In genomic region chrX:41350150-41350975, GRCh38 we compare ENCODE assay signal across 12 cellular contexts. TPM values are rescaled to one million over a fixed set of nuclear protein-coding genes. Genes with fewer than 3 reads are reported as not detected.
DNase-seq lines count a peak whose midpoint lies in the region; ATAC-seq, FAIRE-seq and TF ChIP-seq lines count a peak whose summit lies in the region.
"Had no signal": no experiment of that assay in that cellular context is flagged by ENCODE, and none has a peak within 500 bp of the region (broad histone marks: within the 10 kb centered on the region; RNA-seq: fewer than 3 reads in every experiment).

No MANE protein-coding gene starts in this region.

- H3K4me2 ChIP-seq in SK-N-SH = no peak overlapping the region; the same call in 1 of the 2 replicates

- no peak for TF ChIP-seq POLR2A in adrenal gland (IDR thresholded peaks at IDR 0.05)
- no peak for TF ChIP-seq POLR2A in breast epithelium (IDR thresholded peaks at IDR 0.05)

- CTCF ChIA-PET in SK-N-SH (lab: Yijun Ruan, JAX) = no interaction called here

- H3K27ac ChIP-seq in 22Rv1 (peak overlapping the region; percentile 4; the same call in 1 of the 2 replicates), SK-N-SH (ENCODE audit: low read depth in 2 of 2, low read length in 1 of 2) (peak overlapping the region in 1 of 2 experiments; percentile 43; a peak in 2 of 4 replicates), heart right ventricle (no peak overlapping the region), adrenal gland (peak overlapping the region in 1 of 5 donors; percentile 30), breast epithelium (no peak overlapping the region)
- H3K27ac ChIP-seq: body of pancreas, VCaP had no signal

- H3K4me3 ChIP-seq in SK-N-SH (ENCODE audit: low read depth in 2 of 2, low read length in 1 of 2) (no peak overlapping the region), heart right ventricle (no peak overlapping the region), adrenal gland (no peak overlapping the region), breast epithelium (no peak overlapping the region)
- H3K4me3 ChIP-seq: body of pancreas had no signal

- H3K36me3 ChIP-seq in SK-N-SH (replicated peaks in 1 of 2; ENCODE audit: control insufficient read depth in 1 of 2, insufficient read depth in 2 of 2, low read length in 1 of 2) (peaks cover 53 to 59% of the 10 kb centered on the region in 2 experiments), heart right ventricle (peaks cover 0 to 61% (median 21%) of the 10 kb centered on the region in 9 donors), adrenal gland (replicated peaks in 1 of 2) (peaks cover 0 to 58% of the 10 kb centered on the region in 2 donors), breast epithelium (peaks cover 14% of the 10 kb centered on the region)

- H3K9me2 ChIP-seq in SK-N-SH = no peaks in the 10 kb centered on the region

- no peak overlapping the region for H3K9ac ChIP-seq in SK-N-SH

- peaks cover 70% of the 10 kb centered on the region for H3F3A ChIP-seq in SK-N-SH (replicated peaks; ENCODE audit: insufficient read depth)

- no peak for TF ChIP-seq EP300 in SK-N-SH (IDR thresholded peaks at IDR 0.05; ENCODE audit: borderline replicate concordance in 1 of 2, low read depth in 1 of 2, low read length in 1 of 2)

- H3K9me3 ChIP-seq in SK-N-SH = no peaks in the 10 kb centered on the region
- H3K9me3 ChIP-seq in heart right ventricle = no peaks in the 10 kb centered on the region
- H3K9me3 ChIP-seq in adrenal gland (replicated peaks in 1 of 3) = no peaks in the 10 kb centered on the region
- H3K9me3 ChIP-seq in breast epithelium = no peaks in the 10 kb centered on the region
- H3K9me3 ChIP-seq: body of pancreas had no signal

- TF ChIP-seq RAD21 in SK-N-SH (IDR thresholded peaks at IDR 0.05; ENCODE audit: low read length) = no peak

- ATAC-seq in heart right ventricle = peak in 7 of 8 donors; percentile 12 to 39 (median 27)
- ATAC-seq: body of pancreas had no signal

- POLR2A ChIA-PET in SK-N-SH (lab: Yijun Ruan, JAX) = no interaction called here

- H3K79me2 ChIP-seq in SK-N-SH (ENCODE audit: insufficient read depth) = peaks cover 24% of the 10 kb centered on the region

- no peak overlapping the region for H2AFZ ChIP-seq in SK-N-SH (ENCODE audit: low read depth)

- no peak for DNase-seq in D721Med (ENCODE audit: insufficient read length, low spot score)
- DNase-seq in SK-N-SH = no peak
- DNase-seq in heart right ventricle = no peak
- no peak for DNase-seq in GF-D8 (lab: John Stamatoyannopoulos, UW)
- no peak for DNase-seq in adrenal gland
- DNase-seq in breast epithelium (ENCODE audit: low spot score in 2 of 2) = no peak
- no peak for DNase-seq in KG1 (lab: John Stamatoyannopoulos, UW)
- DNase-seq: body of pancreas; NK-92 treated with Interleukin-12 subunit alpha and Interleukin-12 subunit beta, amount 100 ng/mL, for 24 hours; stimulated activated CD4-positive, alpha-beta T cell treated with anti-CD3 and anti-CD28 coated beads, Interleukin-4, amount 100 ng/mL, for 24 hours had no signal

- peaks cover 63% of the 10 kb centered on the region for H4K20me1 ChIP-seq in SK-N-SH (ENCODE audit: insufficient read depth)

- FAIRE-seq in D721Med (lab: Jason Lieb, UNC) = peak; percentile 73

- H3K27me3 ChIP-seq in SK-N-SH (ENCODE audit: insufficient read depth) (no peaks in the 10 kb centered on the region), heart right ventricle (no peaks in the 10 kb centered on the region), adrenal gland (no peaks in the 10 kb centered on the region), breast epithelium (no peaks in the 10 kb centered on the region)
- H3K27me3 ChIP-seq: body of pancreas had no signal

- no peak for TF ChIP-seq CTCF in 22Rv1 (IDR thresholded peaks at IDR 0.05)
- TF ChIP-seq CTCF in D721Med (IDR thresholded peaks at IDR 0.05; ENCODE audit: insufficient read depth, missing control alignments) = no peak
- TF ChIP-seq CTCF in SK-N-SH (IDR thresholded peaks at IDR 0.05) = no peak
- no peak for TF ChIP-seq CTCF in heart right ventricle (IDR thresholded peaks at IDR 0.05)
- no peak for TF ChIP-seq CTCF in adrenal gland (IDR thresholded peaks at IDR 0.05)
- no peak for TF ChIP-seq CTCF in breast epithelium (IDR thresholded peaks at IDR 0.05)

- WGBS in SK-N-SH (ENCODE audit: low lambda C conversion rate) = 88% methylated on average over 6 of the region's 6 CpGs
- WGBS in heart right ventricle, 2 donors = 71 to 72% methylated on average over 6 of the region's 6 CpGs
- WGBS in adrenal gland, 4 donors = 69 to 84% (median 79%) methylated on average over 6 of the region's 6 CpGs

- H3K4me1 ChIP-seq in SK-N-SH (ENCODE audit: control insufficient read depth in 1 of 2, insufficient read depth in 2 of 2, low read depth in 1 of 2, low read length in 1 of 2) (peaks cover 2 to 9% of the 10 kb centered on the region in 2 experiments; a peak in 1 of 4 replicates), heart right ventricle (peaks cover 0 to 28% (median 17%) of the 10 kb centered on the region in 9 donors), adrenal gland (replicated peaks in 1 of 2) (peaks cover 0 to 12% of the 10 kb centered on the region in 2 donors), breast epithelium (no peaks in the 10 kb centered on the region)
- H3K4me1 ChIP-seq: body of pancreas had no signal

- intact Hi-C loops in heart right ventricle (cut with DNase I) = no loop called here
- intact Hi-C loops in adrenal gland (cut with DNase I) = loop anchor here in 1 of 2 donors (10.0 kb wide), 1 partner anchor 84 kb away; no protein-coding TSS in a partner anchor
- intact Hi-C loops in breast epithelium (cut with DNase I; ENCODE audit: low total_unique reads) = no loop called here

TF ChIP-seq in SK-N-SH, 30 proteins besides CTCF, POLR2A, EP300 and RAD21:
- TF ChIP-seq TEAD4 (IDR thresholded peaks at IDR 0.05; ENCODE audit: borderline replicate concordance, insufficient read depth) = no peak
- no peak for TF ChIP-seq TAF1 (IDR thresholded peaks at IDR 0.05; ENCODE audit: borderline replicate concordance, low read depth, low read length)
- no peak for TF ChIP-seq USF1 (IDR thresholded peaks at IDR 0.05; ENCODE audit: borderline replicate concordance, low read depth)
- peak; percentile 46; the same call in 1 of the 2 replicates for TF ChIP-seq JUND (IDR thresholded peaks at IDR 0.05)
- TF ChIP-seq TCF12 (IDR thresholded peaks at IDR 0.05) = no peak
- no peak for TF ChIP-seq NFIC (IDR thresholded peaks at IDR 0.05; ENCODE audit: borderline replicate concordance)
- peak; percentile 38; the same call in 1 of the 2 replicates for TF ChIP-seq FOSL2 (IDR thresholded peaks at IDR 0.05; ENCODE audit: borderline replicate concordance, low read depth)

RNA-seq across cellular contexts. Expression of gene DDX3X, which starts 16.4 kb away (rescaled TPM):
- polyA plus RNA-seq in SK-N-SH (2012; rRNA removed) (30.9 and 46.4 TPM in 2 replicates), heart right ventricle (10 to 100 TPM; 36.8 to 44.0 TPM), adrenal gland (100 to 1,000 TPM in 1 of 3 donors, 10 to 100 TPM in 2; 59.4 to 123 (median 64.7) TPM)
- polyA plus RNA-seq in SK-N-SH (2012; cell fraction: cytosol; rRNA removed) = 63.8 and 64.9 TPM in 2 replicates
- polyA plus RNA-seq in SK-N-SH (2012; cell fraction: nucleus; rRNA removed) = 39.2 and 79.4 TPM in 2 replicates
- total RNA-seq in heart right ventricle (100 to 1,000 TPM; 143 to 247 (median 162) TPM), adrenal gland (100 to 1,000 TPM; 199 to 391 (median 270) TPM), breast epithelium (100 to 1,000 TPM; 239 to 375 (median 248) TPM)
